19 cellular contexts compared by ENCODE assay signal in the genomic region with DNA sequence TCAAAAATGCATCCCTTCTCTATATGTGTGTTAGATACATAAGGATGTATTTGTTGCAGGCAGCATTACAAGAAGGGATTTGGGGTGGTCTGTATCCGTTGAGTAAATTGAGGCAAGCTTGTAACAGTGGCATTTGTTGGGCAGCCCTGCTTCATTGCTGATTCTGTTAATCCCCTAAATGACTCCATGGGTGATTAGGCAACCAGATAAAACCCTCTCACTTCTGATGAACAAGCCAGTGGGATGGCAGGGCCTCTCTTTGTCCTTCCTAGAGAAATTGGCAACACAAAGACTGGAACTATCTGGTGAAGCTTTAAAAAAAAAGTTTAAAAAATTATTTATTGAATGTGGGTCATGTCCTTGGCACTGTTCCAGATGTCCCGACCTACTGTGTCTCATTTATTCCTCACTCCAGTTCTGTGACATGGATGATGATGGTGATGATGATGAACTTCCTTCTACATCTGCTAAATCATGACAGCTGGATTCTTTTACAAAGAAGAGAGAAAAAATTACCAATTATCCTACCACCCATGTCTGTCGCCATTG. TPM values are rescaled to one million over a fixed set of nuclear protein-coding genes. Genes with fewer than 3 reads are reported as not detected.
DNase-seq lines count a peak whose midpoint lies in the region; ATAC-seq, FAIRE-seq and TF ChIP-seq lines count a peak whose summit lies in the region.
"Had no signal": no experiment of that assay in that cellular context is flagged by ENCODE, and none has a peak within 500 bp of the region (broad histone marks: within the 10 kb centered on the region; RNA-seq: fewer than 3 reads in every experiment).

No MANE protein-coding gene starts in this region.

- no peaks in the 10 kb centered on the region for H3K9me1 ChIP-seq in keratinocyte (ENCODE audit: control insufficient read depth, extremely low read depth, insufficient read depth, low read length)

- no peaks in the 10 kb centered on the region for H4K20me1 ChIP-seq in keratinocyte (ENCODE audit: control insufficient read depth, extremely low read depth, insufficient read depth, low read length)

- intact Hi-C loops in adrenal gland (cut with DNase I) (no loop called here), spleen (cut with DNase I; ENCODE audit: low total_unique reads) (no loop called here)

- H3K9me3 ChIP-seq in HEK293 (ENCODE audit: control insufficient read depth, insufficient read depth, low read depth, low read length): no peaks in the 10 kb centered on the region
- no peaks in the 10 kb centered on the region for H3K9me3 ChIP-seq in adrenal gland (replicated peaks in 1 of 3)
- H3K9me3 ChIP-seq in keratinocyte (ENCODE audit: control insufficient read depth, low read depth, low read length): no peaks in the 10 kb centered on the region
- no peaks in the 10 kb centered on the region for H3K9me3 ChIP-seq in spleen

- no peak overlapping the region for H3K27ac ChIP-seq in HEK293 (ENCODE audit: extremely low read depth, low read depth, low read length)
- H3K27ac ChIP-seq in adrenal gland: peak overlapping the region in 4 of 5 donors; percentile 19 to 71 (median 32)
- H3K27ac ChIP-seq in keratinocyte (ENCODE audit: control insufficient read depth, insufficient read depth, low read length): peak overlapping the region; percentile 23
- H3K27ac ChIP-seq in spleen: peak overlapping the region in 5 of 8 donors; percentile 15 to 74 (median 60)

- no peaks in the 10 kb centered on the region for H3K36me3 ChIP-seq in HEK293 (ENCODE audit: control insufficient read depth in 2 of 2, insufficient read depth in 1 of 2, low read length in 2 of 2)
- peaks cover 0 to 7% of the 10 kb centered on the region in 2 donors for H3K36me3 ChIP-seq in adrenal gland (replicated peaks in 1 of 2)
- H3K36me3 ChIP-seq in keratinocyte (ENCODE audit: control insufficient read depth in 2 of 2, extremely low read depth in 1 of 2, insufficient read depth in 2 of 2, low read length in 2 of 2): peaks cover 3 to 14% of the 10 kb centered on the region in 2 experiments
- no peaks in the 10 kb centered on the region for H3K36me3 ChIP-seq in spleen

- H3K4me3 ChIP-seq in HEK293 (ENCODE audit: low read depth, low read length): no peak overlapping the region
- no peak overlapping the region for H3K4me3 ChIP-seq in adrenal gland
- no peak overlapping the region for H3K4me3 ChIP-seq in keratinocyte (ENCODE audit: control insufficient read depth in 2 of 3, extremely low read depth in 1 of 3, insufficient read depth in 2 of 3, low read depth in 1 of 3, low read length in 3 of 3)
- no peak overlapping the region for H3K4me3 ChIP-seq in spleen

- H3K27me3 ChIP-seq in adrenal gland: no peaks in the 10 kb centered on the region
- no peaks in the 10 kb centered on the region for H3K27me3 ChIP-seq in keratinocyte (ENCODE audit: control insufficient read depth, extremely low read depth, insufficient read depth, low read length)
- no peaks in the 10 kb centered on the region for H3K27me3 ChIP-seq in spleen (replicated peaks in 1 of 7)

- no peak for ATAC-seq in HG02759 (IDR thresholded peaks at IDR 0.05; ENCODE audit: unreplicated experiment)
- ATAC-seq: sciatic nerve had no signal

- POLR2A ChIA-PET in HEK293 (lab: Yijun Ruan, JAX): no interaction called here

- H3K4me1 ChIP-seq in HEK293 (ENCODE audit: control insufficient read depth, insufficient read depth, low read length): peaks cover 5% of the 10 kb centered on the region; the same call in 1 of the 2 replicates
- peaks cover 9 to 64% of the 10 kb centered on the region in 2 donors for H3K4me1 ChIP-seq in adrenal gland (replicated peaks in 1 of 2)
- H3K4me1 ChIP-seq in keratinocyte (ENCODE audit: control insufficient read depth, extremely low read depth, insufficient read depth, low read length): peaks cover 5% of the 10 kb centered on the region
- peaks cover 6 to 65% (median 29%) of the 10 kb centered on the region in 6 donors for H3K4me1 ChIP-seq in spleen

- TF ChIP-seq POLR2A in adrenal gland (IDR thresholded peaks at IDR 0.05) (no peak), spleen (IDR thresholded peaks at IDR 0.05) (no peak)

- no peak overlapping the region for H3K4me2 ChIP-seq in keratinocyte (ENCODE audit: control insufficient read depth, extremely low read depth, insufficient read depth, low read depth, low read length)

- WGBS in adrenal gland, 4 donors: 44 to 57% (median 51%) methylated on average over 3 of the region's 3 CpGs
- 59 to 68% (median 63%) methylated on average over 3 of the region's 3 CpGs for WGBS in spleen, 5 donors

- peak; percentile 53 to 75 (median 64) for DNase-seq in adrenal gland
- no peak for DNase-seq in keratinocyte (ENCODE audit: low read depth, low spot score)
- DNase-seq in spleen: no peak
- DNase-seq in ecto neural progenitor cell (ENCODE audit: low spot score): no peak
- no peak for DNase-seq in AG08395 (ENCODE audit: low spot score)
- DNase-seq in OCI-M1 (lab: John Stamatoyannopoulos, UW): no peak
- DNase-seq: activated CD4-positive, CD25-positive, alpha-beta regulatory T cell; activated CD8-positive, alpha-beta memory T cell treated with anti-CD3 and anti-CD28 coated beads for 24 hours; amygdala; CD4-positive, CD25-positive, alpha-beta regulatory T cell; kidney; NCI-H1048; NCI-H2107; NCI-H69; nucleus accumbens; SW 1271 had no signal

- no peak overlapping the region for H2AFZ ChIP-seq in keratinocyte (ENCODE audit: control insufficient read depth, low read length)

- TF ChIP-seq CTCF in HEK293 (tag by site-specific recombination; IDR thresholded peaks at IDR 0.05) (no peak), adrenal gland (IDR thresholded peaks at IDR 0.05) (no peak), keratinocyte (optimal IDR thresholded peaks at IDR 0.05 in 1 of 3, IDR thresholded peaks at IDR 0.05 in 1 of 3, conservative IDR thresholded peaks at IDR 0.05 in 1 of 3; ENCODE audit: extremely low read depth in 1 of 3, insufficient read depth in 2 of 3, low read length in 3 of 3) (no peak), spleen (IDR thresholded peaks at IDR 0.05 in 8 of 11, conservative IDR thresholded peaks at IDR 0.05 in 3 of 11) (no peak)

- peaks cover 5% of the 10 kb centered on the region for H3K79me2 ChIP-seq in keratinocyte (ENCODE audit: control insufficient read depth, insufficient read depth, low read length)

- no peak overlapping the region for H3K9ac ChIP-seq in keratinocyte (ENCODE audit: control insufficient read depth, extremely low read depth, insufficient read depth, low read length)

- FAIRE-seq in keratinocyte (lab: Jason Lieb, UNC): no peak
- FAIRE-seq: kidney had no signal

- dilution Hi-C loops in keratinocyte (cut with MboI; ENCODE audit: extremely low pct_ligation_motif_present, low sequenced_read_pairs): no loop called here

- CTCF ChIA-PET in HEK293 (lab: Yijun Ruan, JAX): interaction anchor here (0.8 to 1.0 kb wide), 3 partner anchors 8 to 172 kb away, joined by 3 to 4 read pairs (median 3); no protein-coding TSS in a partner anchor

TF ChIP-seq in HEK293, 187 proteins besides CTCF, POLR2A, EP300 and RAD21:
- TF ChIP-seq ZBTB1 (tag by site-specific recombination; IDR thresholded peaks at IDR 0.05): no peak
- TF ChIP-seq, protein P1, sequence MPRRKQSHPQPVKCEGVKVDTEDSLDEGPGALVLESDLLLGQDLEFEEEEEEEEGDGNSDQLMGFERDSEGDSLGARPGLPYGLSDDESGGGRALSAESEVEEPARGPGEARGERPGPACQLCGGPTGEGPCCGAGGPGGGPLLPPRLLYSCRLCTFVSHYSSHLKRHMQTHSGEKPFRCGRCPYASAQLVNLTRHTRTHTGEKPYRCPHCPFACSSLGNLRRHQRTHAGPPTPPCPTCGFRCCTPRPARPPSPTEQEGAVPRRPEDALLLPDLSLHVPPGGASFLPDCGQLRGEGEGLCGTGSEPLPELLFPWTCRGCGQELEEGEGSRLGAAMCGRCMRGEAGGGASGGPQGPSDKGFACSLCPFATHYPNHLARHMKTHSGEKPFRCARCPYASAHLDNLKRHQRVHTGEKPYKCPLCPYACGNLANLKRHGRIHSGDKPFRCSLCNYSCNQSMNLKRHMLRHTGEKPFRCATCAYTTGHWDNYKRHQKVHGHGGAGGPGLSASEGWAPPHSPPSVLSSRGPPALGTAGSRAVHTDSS (tag by site-specific recombination; IDR thresholded peaks at IDR 0.05): 0 out of 2 replicates have a peak, but pooled peaks have one; percentile 11

RNA-seq across cellular contexts. Expression of a gene that starts 30.8 kb away (rescaled TPM):
- total RNA-seq in adrenal gland (100 to 1,000 TPM in 5 of 8 donors, 10 to 100 TPM in 3; 58.9 to 205 (median 120) TPM), spleen (10 to 100 TPM; 18.7 to 49.9 (median 33.2) TPM)
- polyA plus RNA-seq in adrenal gland (10 to 100 TPM; 27.6 to 42.2 (median 32.5) TPM), keratinocyte (9.1 to 20.6 TPM (median 20.6 TPM) in 3 replicates), spleen (1 to 10 TPM; 3.1 to 5.7 (median 3.4) TPM)
- 19.9 TPM for polyA plus RNA-seq in keratinocyte (2011; ENCODE audit: low read depth)
- polyA plus RNA-seq in keratinocyte (2011; cell fraction: cytosol; rRNA removed): 4.6 and 8.2 TPM in 2 replicates
- polyA plus RNA-seq in keratinocyte (2011; cell fraction: nucleus; rRNA removed): 30.5 and 32.6 TPM in 2 replicates
- polyA plus RNA-seq in keratinocyte (2012; ENCODE audit: low replicate concordance): 14.4 and 18.2 TPM in 2 replicates
- polyA minus RNA-seq in keratinocyte: 21.0 to 56.7 TPM (median 47.5 TPM) in 3 replicates
- 8.6 TPM for polyA minus RNA-seq in keratinocyte (2011; cell fraction: cytosol; rRNA and poly(A)+ RNA removed)
- polyA minus RNA-seq in keratinocyte (2011; cell fraction: nucleus; rRNA and poly(A)+ RNA removed): 30.6 and 49.4 TPM in 2 replicates
- total RNA-seq: CD4-positive, CD25-positive, alpha-beta regulatory T cell had no signal

Comparison
In these comparisons a context has a peak if more than half of its experiments do, and no peak if none do; other contexts are left out.
1. DNase-seq: peak in adrenal gland (7 of 7); none in keratinocyte (single experiment), spleen (single experiment), ecto neural progenitor cell (single experiment), AG08395 (single experiment) and OCI-M1 (single experiment).